16 cellular contexts compared by ENCODE assay signal in genomic region chr5:74056102-74056788, GRCh38.
A peak's percentile ranks its signal among the peaks of the same experiment; 100 is the strongest.
DNase-seq lines count a peak whose midpoint lies in the region; ATAC-seq and TF ChIP-seq lines count a peak whose summit lies in the region.
"Had no signal": no experiment of that assay in that cellular context is flagged by ENCODE, and none has a peak within 500 bp of the region (broad histone marks: within the 10 kb centered on the region; RNA-seq: fewer than 3 reads in every experiment).

No MANE protein-coding gene starts in this region.

- peak; percentile 28 to 44 for ATAC-seq in left cardiac atrium
- ATAC-seq in natural killer cell = peak; percentile 47 to 84 (median 77)
- ATAC-seq in HG02970 (IDR thresholded peaks at IDR 0.05; ENCODE audit: low FRiP score, unreplicated experiment) = no peak
- ATAC-seq: activated CD8-positive, alpha-beta T cell treated with anti-CD3 and anti-CD28 coated beads for 36 hours had no signal

- peaks cover 0 to 13% of the 10 kb centered on the region in 2 donors for H3K4me1 Mint-ChIP-seq in natural killer cell
- no peaks in the 10 kb centered on the region for H3K4me1 Mint-ChIP-seq in activated CD4-positive, alpha-beta T cell treated with anti-CD3 and anti-CD28 coated beads, Interleukin-2, amount 10 ng/mL, durations not matched to agents 7 days and 5 days
- H3K4me1 Mint-ChIP-seq: central memory CD8-positive, alpha-beta T cell had no signal

- H3K4me3 ChIP-seq in WERI-Rb-1 (ENCODE audit: low read depth, low read length) = no peak overlapping the region
- H3K4me3 ChIP-seq: BLaER1 treated with 17β-estradiol and CSF1 and Interleukin-3, amounts not matched to agents 10 nM and 100 nM; uterus had no signal

- H3K27ac Mint-ChIP-seq in natural killer cell = peak overlapping the region in 1 of 2 donors; percentile 14
- no peak overlapping the region for H3K27ac Mint-ChIP-seq in activated CD4-positive, alpha-beta T cell treated with anti-CD3 and anti-CD28 coated beads, Interleukin-2, amount 10 ng/mL, durations not matched to agents 7 days and 5 days
- H3K27ac Mint-ChIP-seq: activated CD8-positive, alpha-beta T cell treated with anti-CD3 and anti-CD28 coated beads for 36 hours had no signal

- DNase-seq in left cardiac atrium = no peak
- DNase-seq in cardiac septum (ENCODE audit: low spot score) = no peak
- no peak for DNase-seq in WERI-Rb-1
- no peak for DNase-seq in natural killer cell
- DNase-seq in activated CD4-positive, alpha-beta T cell treated with anti-CD3 and anti-CD28 coated beads, Interleukin-2, amount 10 ng/mL, durations not matched to agents 7 days and 5 days = no peak
- no peak for DNase-seq in HK-2 (ENCODE audit: unreplicated experiment)
- DNase-seq: activated CD4-positive, CD25-positive, alpha-beta regulatory T cell; activated CD8-positive, alpha-beta T cell treated with anti-CD3 and anti-CD28 coated beads for 36 hours; activated naive CD4-positive, alpha-beta T cell treated with Interleukin-2 at 50 U/mL for 16 hours; KG1; stimulated activated CD4-positive, alpha-beta T cell treated with anti-CD3 and anti-CD28 coated beads, Interleukin-15, amount 100 ng/mL, for 24 hours; uterus had no signal

- intact Hi-C loops in left cardiac atrium (cut with DNase I) = no loop called here
- intact Hi-C loops in cardiac septum (cut with DNase I) = no loop called here
- intact Hi-C loops in natural killer cell (cut with micrococcal nuclease) = loop anchor here (10.0 kb wide), 1 partner anchor 589 kb away; the partner anchor contains the start of gene ENC1

- no peak overlapping the region for H3K4me3 Mint-ChIP-seq in natural killer cell
- no peak overlapping the region for H3K4me3 Mint-ChIP-seq in activated CD4-positive, alpha-beta T cell treated with anti-CD3 and anti-CD28 coated beads, Interleukin-2, amount 10 ng/mL, durations not matched to agents 7 days and 5 days
- H3K4me3 Mint-ChIP-seq: activated CD8-positive, alpha-beta T cell treated with anti-CD3 and anti-CD28 coated beads for 36 hours; central memory CD8-positive, alpha-beta T cell had no signal

- H3K27me3 ChIP-seq in WERI-Rb-1 (ENCODE audit: insufficient read depth, low read depth, severe bottlenecking) = no peaks in the 10 kb centered on the region
- H3K27me3 ChIP-seq: BLaER1 treated with 17β-estradiol and CSF1 and Interleukin-3, amounts not matched to agents 10 nM and 100 nM; uterus had no signal

- no peaks in the 10 kb centered on the region for H3K36me3 Mint-ChIP-seq in natural killer cell
- H3K36me3 Mint-ChIP-seq in activated CD4-positive, alpha-beta T cell treated with anti-CD3 and anti-CD28 coated beads, Interleukin-2, amount 10 ng/mL, durations not matched to agents 7 days and 5 days (ENCODE audit: low read depth) = no peaks in the 10 kb centered on the region

- peaks cover 0 to 5% of the 10 kb centered on the region in 2 donors for H3K27me3 Mint-ChIP-seq in natural killer cell (ENCODE audit: low read depth in 2 of 2)
- H3K27me3 Mint-ChIP-seq in activated CD4-positive, alpha-beta T cell treated with anti-CD3 and anti-CD28 coated beads, Interleukin-2, amount 10 ng/mL, durations not matched to agents 7 days and 5 days = peaks cover 12% of the 10 kb centered on the region
- H3K27me3 Mint-ChIP-seq: activated CD8-positive, alpha-beta T cell treated with anti-CD3 and anti-CD28 coated beads for 36 hours had no signal

- no peak for TF ChIP-seq CTCF in WERI-Rb-1 (IDR thresholded peaks at IDR 0.05; ENCODE audit: low read depth, low read length)
- no peak for TF ChIP-seq CTCF in natural killer cell (IDR thresholded peaks at IDR 0.05)

- H3K36me3 ChIP-seq in WERI-Rb-1 = no peaks in the 10 kb centered on the region
- H3K36me3 ChIP-seq: BLaER1 treated with 17β-estradiol and CSF1 and Interleukin-3, amounts not matched to agents 10 nM and 100 nM; uterus had no signal

- POLR2A ChIA-PET in activated CD4-positive, alpha-beta T cell treated with anti-CD3 and anti-CD28 coated beads, Interleukin-2, amount 10 ng/mL, durations not matched to agents 7 days and 5 days (lab: Charles Lee) = no interaction called here

- no peaks in the 10 kb centered on the region for H3K9me3 Mint-ChIP-seq in natural killer cell
- H3K9me3 Mint-ChIP-seq in activated CD4-positive, alpha-beta T cell treated with anti-CD3 and anti-CD28 coated beads, Interleukin-2, amount 10 ng/mL, durations not matched to agents 7 days and 5 days = no peaks in the 10 kb centered on the region
- H3K9me3 Mint-ChIP-seq: activated CD8-positive, alpha-beta T cell treated with anti-CD3 and anti-CD28 coated beads for 36 hours; central memory CD8-positive, alpha-beta T cell had no signal

- CTCF ChIA-PET in activated CD4-positive, alpha-beta T cell treated with anti-CD3 and anti-CD28 coated beads, Interleukin-2, amount 10 ng/mL, durations not matched to agents 7 days and 5 days (lab: Charles Lee) = no interaction called here

- H3K27ac ChIP-seq in WERI-Rb-1 (peak overlapping the region; percentile 72), temporal lobe (ENCODE audit: low read depth, low read length) (peak overlapping the region; percentile 7)
- H3K27ac ChIP-seq: BLaER1 treated with 17β-estradiol and CSF1 and Interleukin-3, amounts not matched to agents 10 nM and 100 nM had no signal

- no peaks in the 10 kb centered on the region for H3K9me3 ChIP-seq in WERI-Rb-1 (ENCODE audit: severe bottlenecking)
- H3K9me3 ChIP-seq: BLaER1 treated with 17β-estradiol and CSF1 and Interleukin-3, amounts not matched to agents 10 nM and 100 nM; uterus had no signal
